Comparison of ENCODE assay signal across 15 cellular contexts in the genomic region with DNA sequence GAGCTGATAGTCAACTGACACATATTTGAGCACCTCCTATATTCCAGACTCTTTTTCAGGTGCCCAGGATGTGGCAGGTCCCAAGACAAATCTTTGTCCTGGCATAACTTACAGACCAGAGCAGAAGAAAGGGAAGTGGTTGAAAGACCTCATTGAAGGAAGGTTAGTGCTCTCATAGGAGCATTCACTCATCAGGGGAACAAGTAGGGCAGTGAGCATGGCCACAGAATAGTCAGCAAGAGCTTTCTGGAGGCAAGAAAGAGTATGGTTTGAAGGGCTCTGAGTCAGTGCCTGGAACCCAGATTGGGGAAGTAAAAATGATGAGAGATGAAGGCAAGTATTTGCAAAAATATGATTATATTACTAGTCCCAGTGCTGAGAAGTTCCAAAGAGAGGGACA. TPM values are rescaled to one million over a fixed set of nuclear protein-coding genes. Genes with fewer than 3 reads are reported as not detected.
"Had no signal": no experiment of that assay in that cellular context is flagged by ENCODE, and none has a peak within 500 bp of the region (broad histone marks: within the 10 kb centered on the region; RNA-seq: fewer than 3 reads in every experiment).

No MANE protein-coding gene starts in this region.

- H3K36me3 Mint-ChIP-seq: natural killer cell treated with Interleukin-12 subunit alpha and Interleukin-12 subunit beta and Interleukin-15 and Interleukin-18, amount 100 ng/mL, for 72 hours had no signal

- H3K27me3 ChIP-seq: esophagus squamous epithelium had no signal

- DNase-seq: activated CD4-positive, alpha-beta memory T cell treated with anti-CD3 and anti-CD28 coated beads, Interleukin-2, amount 10 ng/mL, durations not matched to agents 7 days and 5 days; activated CD4-positive, alpha-beta T cell treated with anti-CD3 and anti-CD28 coated beads for 1 hour; activated gamma-delta T cell treated with Interleukin-2 at 50 U/mL for 16 hours; activated T-cell treated with anti-CD3 and anti-CD28 coated beads, Interleukin-2, amount 50 U/mL, for 72 hours; esophagus squamous epithelium; foreskin fibroblast; nucleus accumbens; right cardiac atrium; small intestine; stimulated activated naive CD4-positive, alpha-beta T cell treated with Interleukin-2 at 50 U/mL for 16 hours; trophoblast cell had no signal

- H3K27me3 Mint-ChIP-seq: activated CD4-positive, alpha-beta memory T cell treated with anti-CD3 and anti-CD28 coated beads, Interleukin-2, amount 10 ng/mL, durations not matched to agents 7 days and 5 days; natural killer cell treated with Interleukin-12 subunit alpha and Interleukin-12 subunit beta and Interleukin-15 and Interleukin-18, amount 100 ng/mL, for 72 hours; progenitor cell of endocrine pancreas had no signal

- H3K4me3 Mint-ChIP-seq: activated CD4-positive, alpha-beta memory T cell treated with anti-CD3 and anti-CD28 coated beads, Interleukin-2, amount 10 ng/mL, durations not matched to agents 7 days and 5 days; activated T-cell treated with anti-CD3 and anti-CD28 coated beads, Interleukin-2, amount 50 U/mL, for 72 hours; natural killer cell treated with Interleukin-12 subunit alpha and Interleukin-12 subunit beta and Interleukin-15 and Interleukin-18, amount 100 ng/mL, for 72 hours had no signal

- H3K4me3 ChIP-seq: esophagus squamous epithelium had no signal

- H3K27ac ChIP-seq: esophagus squamous epithelium had no signal

- H3K9me3 Mint-ChIP-seq: activated T-cell treated with anti-CD3 and anti-CD28 coated beads, Interleukin-2, amount 50 U/mL, for 72 hours; natural killer cell treated with Interleukin-12 subunit alpha and Interleukin-12 subunit beta and Interleukin-15 and Interleukin-18, amount 100 ng/mL, for 72 hours had no signal

- ATAC-seq: activated T-cell treated with anti-CD3 and anti-CD28 coated beads, Interleukin-2, amount 50 U/mL, for 72 hours; natural killer cell treated with Interleukin-12 subunit alpha and Interleukin-12 subunit beta and Interleukin-15 and Interleukin-18, amount 100 ng/mL, for 72 hours; right cardiac atrium had no signal

- H3K27ac Mint-ChIP-seq: activated CD4-positive, alpha-beta memory T cell treated with anti-CD3 and anti-CD28 coated beads, Interleukin-2, amount 10 ng/mL, durations not matched to agents 7 days and 5 days; activated T-cell treated with anti-CD3 and anti-CD28 coated beads, Interleukin-2, amount 50 U/mL, for 72 hours; natural killer cell treated with Interleukin-12 subunit alpha and Interleukin-12 subunit beta and Interleukin-15 and Interleukin-18, amount 100 ng/mL, for 72 hours; progenitor cell of endocrine pancreas had no signal

RNA-seq across cellular contexts. Expression of a gene that starts 32.8 kb away (rescaled TPM):
- total RNA-seq: activated CD4-positive, alpha-beta memory T cell treated with anti-CD3 and anti-CD28 coated beads, Interleukin-2, amount 10 ng/mL, durations not matched to agents 7 days and 5 days; activated T-cell treated with anti-CD3 and anti-CD28 coated beads, Interleukin-2, amount 50 U/mL, for 72 hours; astrocyte; esophagus squamous epithelium; mucosa of gallbladder; natural killer cell treated with Interleukin-12 subunit alpha and Interleukin-12 subunit beta and Interleukin-15 and Interleukin-18, amount 100 ng/mL, for 72 hours; progenitor cell of endocrine pancreas; right cardiac atrium had no signal
